ENCODE assay signal across 21 cellular contexts in the genomic region with DNA sequence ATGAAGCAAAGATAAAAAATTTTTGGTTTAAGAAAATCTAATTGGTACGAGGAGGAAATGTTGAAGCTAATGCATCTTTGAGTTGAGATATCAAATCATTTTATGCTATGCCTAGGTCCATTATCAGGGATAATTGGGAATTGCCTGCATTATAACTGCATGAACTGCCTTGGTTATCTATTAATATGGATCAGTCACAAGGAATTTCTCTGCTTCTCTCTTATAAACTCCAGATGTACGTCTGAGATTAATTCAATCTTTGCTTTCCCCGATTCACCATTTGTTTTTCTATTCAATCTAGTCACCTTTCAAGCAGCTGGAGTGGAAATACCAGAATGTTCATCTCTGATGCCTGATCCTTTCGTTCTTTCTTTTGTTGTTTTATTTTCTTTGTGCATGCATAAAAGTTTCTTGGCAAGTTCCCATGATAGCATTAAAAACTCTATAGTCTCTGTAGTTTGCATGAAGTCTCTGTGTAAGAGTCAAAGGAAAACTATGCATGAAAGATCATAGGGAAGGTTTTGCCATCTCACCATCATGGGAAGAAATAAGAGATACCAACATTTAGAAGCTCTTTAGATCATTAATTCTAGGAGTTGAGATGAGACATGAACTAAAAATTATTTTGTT. TPM values are rescaled to one million over a fixed set of nuclear protein-coding genes. Genes with fewer than 3 reads are reported as not detected.
DNase-seq lines count a peak whose midpoint lies in the region; ATAC-seq and TF ChIP-seq lines count a peak whose summit lies in the region.
"Had no signal": no experiment of that assay in that cellular context is flagged by ENCODE, and none has a peak within 500 bp of the region (broad histone marks: within the 10 kb centered on the region; RNA-seq: fewer than 3 reads in every experiment).

No MANE protein-coding gene starts in this region.

- H3K27ac ChIP-seq in urinary bladder (ENCODE audit: low read depth) = peak overlapping the region; percentile 2
- H3K27ac ChIP-seq: colonic mucosa had no signal

- no peak overlapping the region for H3K4me3 ChIP-seq in choroid plexus epithelial cell (ENCODE audit: low read depth, low read length)
- no peak overlapping the region for H3K4me3 ChIP-seq in urinary bladder (ENCODE audit: low read depth, low read length)
- H3K4me3 ChIP-seq: colonic mucosa, mucosa of descending colon had no signal

- H3K9me3 Mint-ChIP-seq in mesothelial cell of epicardium = no peaks in the 10 kb centered on the region

- DNase-seq in HS-5 (ENCODE audit: low read depth) (peak; percentile 19), choroid plexus epithelial cell (ENCODE audit: low read depth) (peak; percentile 56), mesothelial cell of epicardium (ENCODE audit: low spot score in 2 of 2, unreplicated experiment in 2 of 2) (no peak), NCI-H510A (lab: John Stamatoyannopoulos, UW) (no peak)
- DNase-seq: activated CD4-positive, alpha-beta T cell treated with anti-CD3 and anti-CD28 coated beads, Interleukin-2, amount 50 U/mL, for 4 hours; activated naive CD4-positive, alpha-beta T cell; activated T-cell treated with anti-CD3 and anti-CD28 coated beads for 4 hours; anterior cingulate cortex; colonic mucosa; COR-L47; mucosa of descending colon; NCI-H1436; NCI-H748 treated with DMSO at 0.1 percent for 48 hours; OCI-M1; SHP77; stimulated activated CD4-positive, alpha-beta T cell treated with anti-CD3 and anti-CD28 coated beads, Interleukin-15, amount 100 ng/mL, for 24 hours; T-helper 17 cell had no signal

- no peak for ATAC-seq in HG03196 (IDR thresholded peaks at IDR 0.05; ENCODE audit: unreplicated experiment)
- ATAC-seq in GM19023 (IDR thresholded peaks at IDR 0.05; ENCODE audit: unreplicated experiment) = no peak
- ATAC-seq: HepG2, mucosa of descending colon, T-helper 17 cell had no signal

- H3K4me1 Mint-ChIP-seq in mesothelial cell of epicardium = peaks cover 28% of the 10 kb centered on the region
- H3K4me1 Mint-ChIP-seq: T-helper 17 cell had no signal

- H3K36me3 Mint-ChIP-seq in mesothelial cell of epicardium = no peaks in the 10 kb centered on the region

- WGBS in urinary bladder = 40% methylated on average over 4 of the region's 4 CpGs

- H3K4me1 ChIP-seq in urinary bladder (ENCODE audit: insufficient read depth) = peaks cover 2% of the 10 kb centered on the region
- H3K4me1 ChIP-seq: colonic mucosa had no signal

- no peaks in the 10 kb centered on the region for H3K36me3 ChIP-seq in urinary bladder (ENCODE audit: insufficient read depth)
- H3K36me3 ChIP-seq: colonic mucosa had no signal

- H3K27me3 Mint-ChIP-seq in mesothelial cell of epicardium (ENCODE audit: low read depth) = no peaks in the 10 kb centered on the region

- TF ChIP-seq CTCF in choroid plexus epithelial cell (conservative IDR thresholded peaks at IDR 0.05; ENCODE audit: low read depth, low read length) = no peak
- no peak for TF ChIP-seq CTCF in mesothelial cell of epicardium (IDR thresholded peaks at IDR 0.05; ENCODE audit: unreplicated experiment)

- H3K4me3 Mint-ChIP-seq in mesothelial cell of epicardium = peak overlapping the region; percentile 15
- H3K4me3 Mint-ChIP-seq: T-helper 17 cell had no signal

- peak overlapping the region; percentile 86 for H3K27ac Mint-ChIP-seq in mesothelial cell of epicardium
- H3K27ac Mint-ChIP-seq: T-helper 17 cell had no signal

RNA-seq across cellular contexts. Expression of gene SYNPO2, which starts 22.6 kb away (rescaled TPM):
- total RNA-seq in mesothelial cell of epicardium (20.6 to 23.4 TPM (median 22.6 TPM) in 3 replicates), urinary bladder (428 TPM)
- 529 TPM for polyA plus RNA-seq in urinary bladder
- total RNA-seq: HepG2 had no signal
- polyA plus RNA-seq: HepG2 had no signal

Comparison
In these comparisons a context has a peak if more than half of its experiments do, and no peak if none do; other contexts are left out.
1. DNase-seq: peak in HS-5 (single experiment) and choroid plexus epithelial cell (single experiment); none in mesothelial cell of epicardium (0 of 2) and NCI-H510A (single experiment).
2. RNA of gene SYNPO2, which starts 22.6 kb away (total RNA-seq): 428 TPM in urinary bladder (single experiment); 20.6 to 23.4 TPM in mesothelial cell of epicardium; every median in the first group is over 10 times any median in the second.